Comparison of ENCODE assay signal across 7 cellular contexts in the genomic region with DNA sequence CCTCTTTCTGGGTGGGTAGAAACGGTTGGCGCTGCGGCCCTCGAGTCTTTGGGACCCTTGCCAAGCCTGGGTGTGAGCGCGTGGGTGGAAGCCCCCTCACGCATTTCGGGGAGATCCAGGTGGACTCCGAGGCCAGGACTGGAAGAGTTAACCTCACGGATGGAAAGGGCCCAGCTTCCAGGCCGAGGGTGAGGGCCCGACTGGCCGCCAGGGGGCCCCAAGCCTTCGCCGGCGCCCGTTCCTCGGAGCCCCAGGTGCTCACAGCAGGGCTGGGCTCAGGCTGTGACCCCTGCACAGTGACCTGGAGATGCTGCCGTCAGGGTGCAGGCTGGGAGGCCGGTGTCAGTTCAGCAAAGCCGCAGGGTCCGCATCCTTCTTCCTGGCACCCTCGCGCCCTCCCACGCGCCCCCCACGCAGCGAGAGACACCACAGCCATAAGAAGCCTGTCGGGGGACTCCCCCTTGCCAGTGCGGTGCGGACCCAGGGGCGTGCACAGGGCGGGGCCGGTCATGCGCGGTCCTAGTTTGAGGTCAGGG. TPM values are rescaled to one million over a fixed set of nuclear protein-coding genes. Genes with fewer than 3 reads are reported as not detected.
DNase-seq lines count a peak whose midpoint lies in the region; ATAC-seq and TF ChIP-seq lines count a peak whose summit lies in the region.

No MANE protein-coding gene starts in this region.

- peaks cover 1% of the 10 kb centered on the region for H3K9me3 Mint-ChIP-seq in activated CD8-positive, alpha-beta memory T cell treated with anti-CD3 and anti-CD28 coated beads, Interleukin-2, amount 10 ng/mL, durations not matched to agents 7 days and 5 days (ENCODE audit: low read depth)
- H3K9me3 Mint-ChIP-seq in endodermal cell: no peaks in the 10 kb centered on the region
- H3K9me3 Mint-ChIP-seq in mesothelial cell of epicardium: no peaks in the 10 kb centered on the region

- no peaks in the 10 kb centered on the region for H3K36me3 Mint-ChIP-seq in activated CD8-positive, alpha-beta memory T cell treated with anti-CD3 and anti-CD28 coated beads, Interleukin-2, amount 10 ng/mL, durations not matched to agents 7 days and 5 days
- H3K36me3 Mint-ChIP-seq in endodermal cell (ENCODE audit: low read depth) (no peaks in the 10 kb centered on the region), mesothelial cell of epicardium (no peaks in the 10 kb centered on the region)

- no peak overlapping the region for H3K27ac ChIP-seq in endodermal cell (ENCODE audit: low read depth, low read length)

- in situ Hi-C loops in GM13977 (cut with MboI; ENCODE audit: low pct_unique_long_range_greater_than_20kb, low sequenced_read_pairs, unreplicated experiment): no loop called here

- peaks cover 5% of the 10 kb centered on the region for H3K4me1 Mint-ChIP-seq in activated CD8-positive, alpha-beta memory T cell treated with anti-CD3 and anti-CD28 coated beads, Interleukin-2, amount 10 ng/mL, durations not matched to agents 7 days and 5 days
- H3K4me1 Mint-ChIP-seq in endodermal cell (peaks cover 17% of the 10 kb centered on the region), mesothelial cell of epicardium (peaks cover 3% of the 10 kb centered on the region)

- no peaks in the 10 kb centered on the region for H3K36me3 ChIP-seq in endodermal cell (ENCODE audit: control insufficient read depth, insufficient read depth, low read length)

- H3K9me3 ChIP-seq in endodermal cell (ENCODE audit: control insufficient read depth, low read length): no peaks in the 10 kb centered on the region

- peak overlapping the region; percentile 86 for H3K27ac Mint-ChIP-seq in activated CD8-positive, alpha-beta memory T cell treated with anti-CD3 and anti-CD28 coated beads, Interleukin-2, amount 10 ng/mL, durations not matched to agents 7 days and 5 days
- H3K27ac Mint-ChIP-seq in endodermal cell (peak overlapping the region; percentile 89), mesothelial cell of epicardium (peak overlapping the region; percentile 77)

- no peaks in the 10 kb centered on the region for H3K27me3 ChIP-seq in endodermal cell (ENCODE audit: control insufficient read depth, insufficient read depth, low read length, poor library complexity, severe bottlenecking)

- TF ChIP-seq CTCF in GM13977 (IDR thresholded peaks at IDR 0.05; ENCODE audit: extremely low read depth, insufficient read depth, missing control alignments): peak; percentile 83
- peak; percentile 97 for TF ChIP-seq CTCF in endodermal cell (conservative IDR thresholded peaks at IDR 0.05)
- TF ChIP-seq CTCF in mesothelial cell of epicardium (IDR thresholded peaks at IDR 0.05; ENCODE audit: unreplicated experiment): peak; percentile 86

- H3K27me3 Mint-ChIP-seq in activated CD8-positive, alpha-beta memory T cell treated with anti-CD3 and anti-CD28 coated beads, Interleukin-2, amount 10 ng/mL, durations not matched to agents 7 days and 5 days: peaks cover 7% of the 10 kb centered on the region
- H3K27me3 Mint-ChIP-seq in endodermal cell (ENCODE audit: insufficient read depth): no peaks in the 10 kb centered on the region
- H3K27me3 Mint-ChIP-seq in mesothelial cell of epicardium (ENCODE audit: low read depth): peaks cover 7% of the 10 kb centered on the region

- CTCF ChIA-PET in activated CD8-positive, alpha-beta memory T cell treated with anti-CD3 and anti-CD28 coated beads, Interleukin-2, amount 10 ng/mL, durations not matched to agents 7 days and 5 days (lab: Charles Lee): interaction anchor here (0.6 to 1.0 kb wide), 3 partner anchors 54 to 243 kb away, joined by 3 read pairs; no protein-coding TSS in a partner anchor

- H3K4me3 ChIP-seq in endodermal cell (ENCODE audit: low read length): peak overlapping the region; percentile 33

- peak; percentile 87 for ATAC-seq in HG02884 (IDR thresholded peaks at IDR 0.05; ENCODE audit: unreplicated experiment)
- peak; percentile 94 for ATAC-seq in activated CD8-positive, alpha-beta memory T cell treated with anti-CD3 and anti-CD28 coated beads, Interleukin-2, amount 10 ng/mL, durations not matched to agents 7 days and 5 days

- no peak overlapping the region for H3K9ac ChIP-seq in endodermal cell (ENCODE audit: extremely low read depth, low read length, poor library complexity, severe bottlenecking)

- peak overlapping the region; percentile 73 for H3K4me3 Mint-ChIP-seq in activated CD8-positive, alpha-beta memory T cell treated with anti-CD3 and anti-CD28 coated beads, Interleukin-2, amount 10 ng/mL, durations not matched to agents 7 days and 5 days
- H3K4me3 Mint-ChIP-seq in endodermal cell: peak overlapping the region; percentile 68
- H3K4me3 Mint-ChIP-seq in mesothelial cell of epicardium: peak overlapping the region; percentile 72

- DNase-seq in GM13977 (ENCODE audit: low spot score) (peak; percentile 85), NCI-H2196 (lab: John Stamatoyannopoulos, UW; ENCODE audit: unreplicated experiment) (peak; percentile 70), endodermal cell (peak; percentile 93), mesothelial cell of epicardium (ENCODE audit: low spot score in 2 of 2, unreplicated experiment in 2 of 2) (peak; percentile 73 to 88)
- DNase-seq in activated CD8-positive, alpha-beta memory T cell treated with anti-CD3 and anti-CD28 coated beads, Interleukin-2, amount 10 ng/mL, durations not matched to agents 7 days and 5 days: peak; percentile 88
- peak; percentile 68 to 79 for DNase-seq in stimulated activated CD8-positive, alpha-beta memory T cell treated with anti-CD3 and anti-CD28 coated beads, Interleukin-2, amount 100 ng/mL, for 1 hour (ENCODE audit: low read depth in 2 of 2)

- WGBS in endodermal cell (ENCODE audit: insufficient coverage in 1 of 2, insufficient read length in 1 of 2), 2 experiments: 12 to 38% methylated on average over 4 to 36 of the region's 36 CpGs

- H3K4me1 ChIP-seq in endodermal cell (ENCODE audit: control insufficient read depth, insufficient read depth, low read length): peaks cover 12% of the 10 kb centered on the region

RNA-seq across cellular contexts. Expression of a gene that starts 34.2 kb away (rescaled TPM):
- total RNA-seq in activated CD8-positive, alpha-beta memory T cell treated with anti-CD3 and anti-CD28 coated beads, Interleukin-2, amount 10 ng/mL, durations not matched to agents 7 days and 5 days: 1 to 10 TPM in 1 of 2 experiments, under 1 TPM in 1; 0.87 to 1.3 TPM
- 1 to 10 TPM in 1 of 2 donors, under 1 TPM in 1; 0.55 to 2.1 TPM for total RNA-seq in endodermal cell
- polyA plus RNA-seq in endodermal cell (2013, experiment 1 of 2): 2.4 TPM
- 1.9 TPM for polyA plus RNA-seq in endodermal cell (2013, experiment 2 of 2)
- total RNA-seq in mesothelial cell of epicardium: 1.1 to 1.7 TPM (median 1.6 TPM) in 3 replicates

RNA-seq across cellular contexts. Expression of a gene that starts 57.8 kb away (rescaled TPM):
- total RNA-seq in activated CD8-positive, alpha-beta memory T cell treated with anti-CD3 and anti-CD28 coated beads, Interleukin-2, amount 10 ng/mL, durations not matched to agents 7 days and 5 days: not detected
- total RNA-seq in endodermal cell (1 to 10 TPM; 1.7 to 2.5 TPM), mesothelial cell of epicardium (0.20 to 0.41 TPM (median 0.34 TPM) in 3 replicates)
- polyA plus RNA-seq in endodermal cell (2013, experiment 1 of 2): 0.25 TPM
- 0.17 TPM for polyA plus RNA-seq in endodermal cell (2013, experiment 2 of 2)
